Comparison of ENCODE assay signal across 8 cellular contexts in the genomic region with DNA sequence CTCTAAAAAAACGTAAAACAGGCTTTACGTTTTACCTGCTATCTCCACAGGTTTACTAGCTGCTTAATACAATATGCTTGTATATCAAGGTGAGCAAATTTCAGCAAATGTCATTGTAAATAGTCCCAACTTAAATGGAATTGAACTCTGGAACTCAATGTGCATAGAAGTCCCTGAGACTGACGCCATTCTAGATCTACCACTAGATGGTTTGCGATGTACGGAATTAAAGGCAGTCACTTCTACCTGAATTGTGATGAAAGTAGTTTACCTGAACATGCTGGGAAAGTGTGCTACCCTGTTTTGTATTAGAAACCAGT. TPM values are rescaled to one million over a fixed set of nuclear protein-coding genes. Genes with fewer than 3 reads are reported as not detected.
DNase-seq lines count a peak whose midpoint lies in the region; ATAC-seq, FAIRE-seq and TF ChIP-seq lines count a peak whose summit lies in the region.

No MANE protein-coding gene starts in this region.

- H3K27ac Mint-ChIP-seq in WTC11 = peak overlapping the region; percentile 97
- peak overlapping the region; percentile 79 for H3K27ac Mint-ChIP-seq in glutamatergic neuron (ENCODE audit: unreplicated experiment)

- no peaks in the 10 kb centered on the region for H3K27me3 ChIP-seq in gastrocnemius medialis

- CTCF ChIA-PET in WTC11 (lab: Charles Lee) = no interaction called here

- peak overlapping the region; percentile 75 for H3K27ac ChIP-seq in 22Rv1
- H3K27ac ChIP-seq in gastrocnemius medialis = peak overlapping the region; percentile 98 to 99 (median 98)

- H3K4me3 ChIP-seq in gastrocnemius medialis = peak overlapping the region; percentile 84 to 97 (median 92)

- H3K27me3 Mint-ChIP-seq in WTC11 (ENCODE audit: low read depth) (no peaks in the 10 kb centered on the region), glutamatergic neuron (ENCODE audit: unreplicated experiment) (peaks cover 8% of the 10 kb centered on the region)

- H3K4me3 Mint-ChIP-seq in WTC11 (peak overlapping the region; percentile 97), glutamatergic neuron (ENCODE audit: unreplicated experiment) (peak overlapping the region; percentile 97)

- H3K4me1 ChIP-seq in gastrocnemius medialis = peaks cover 35 to 39% of the 10 kb centered on the region in 2 donors

- TF ChIP-seq POLR2A in H54 (IDR thresholded peaks at IDR 0.05; ENCODE audit: low read depth, low read length) (no peak), gastrocnemius medialis (IDR thresholded peaks at IDR 0.05) (no peak)

- no peaks in the 10 kb centered on the region for H3K36me3 ChIP-seq in gastrocnemius medialis

- H3K4me1 Mint-ChIP-seq in WTC11 (peaks cover 32% of the 10 kb centered on the region), glutamatergic neuron (ENCODE audit: low read depth, unreplicated experiment) (peaks cover 11% of the 10 kb centered on the region)

- H3K9me3 ChIP-seq in gastrocnemius medialis = no peaks in the 10 kb centered on the region

- no peak for DNase-seq in H54 (ENCODE audit: insufficient read length, low spot score)
- DNase-seq in WTC11 (ENCODE audit: low spot score) = no peak
- no peak for DNase-seq in glutamatergic neuron
- DNase-seq in gastrocnemius medialis = no peak
- DNase-seq in NCI-H2029 treated with DMSO at 0.1 percent for 48 hours (lab: John Stamatoyannopoulos, UW) = no peak
- no peak for DNase-seq in nucleus accumbens (lab: John Stamatoyannopoulos, UW)

- POLR2A ChIA-PET in WTC11 (lab: Charles Lee) = no interaction called here

- no peaks in the 10 kb centered on the region for H3K9me3 Mint-ChIP-seq in WTC11
- H3K9me3 Mint-ChIP-seq in glutamatergic neuron (ENCODE audit: unreplicated experiment) = peaks cover 8% of the 10 kb centered on the region

- intact Hi-C loops in gastrocnemius medialis (cut with DNase I; ENCODE audit: low total_unique reads) = no loop called here

- no peak for ATAC-seq in WTC11
- ATAC-seq in gastrocnemius medialis = no peak
- no peak for ATAC-seq in HG02981 (IDR thresholded peaks at IDR 0.05; ENCODE audit: unreplicated experiment)

- TF ChIP-seq CTCF in 22Rv1 (IDR thresholded peaks at IDR 0.05) = no peak
- no peak for TF ChIP-seq CTCF in WTC11 (IDR thresholded peaks at IDR 0.05)
- TF ChIP-seq CTCF in glutamatergic neuron (IDR thresholded peaks at IDR 0.05; ENCODE audit: partially characterized antibody, unreplicated experiment) = no peak
- TF ChIP-seq CTCF in gastrocnemius medialis (IDR thresholded peaks at IDR 0.05 in 4 of 5, conservative IDR thresholded peaks at IDR 0.05 in 1 of 5) = no peak

- in situ Hi-C loops in gastrocnemius medialis (cut with MboI; ENCODE audit: low sequenced_read_pairs in 4 of 4) = loop anchor here in 1 of 4 donors (25.0 kb wide), 1 partner anchor 629 kb away; no protein-coding TSS in a partner anchor

- no peaks in the 10 kb centered on the region for H3K36me3 Mint-ChIP-seq in WTC11
- H3K36me3 Mint-ChIP-seq in glutamatergic neuron (ENCODE audit: unreplicated experiment) = no peaks in the 10 kb centered on the region

- FAIRE-seq in H54 (lab: Jason Lieb, UNC) = peak; percentile 60

TF ChIP-seq in WTC11, 78 proteins besides CTCF, POLR2A, EP300 and RAD21:
- TF ChIP-seq GABPB1 (CRISPR knock-in tag; IDR thresholded peaks at IDR 0.05) = peak; percentile 8
- no peak for TF ChIP-seq SP1 (CRISPR knock-in tag; conservative IDR thresholded peaks at IDR 0.05)
- no peak for TF ChIP-seq TP53 (CRISPR knock-in tag; IDR thresholded peaks at IDR 0.05)

RNA-seq across cellular contexts. Expression of gene SNX13, which starts 0.8 kb away (rescaled TPM):
- total RNA-seq in WTC11 (2021) = 27.5 to 30.0 TPM (median 29.3 TPM) in 3 replicates
- 29.9 TPM for total RNA-seq in glutamatergic neuron (ENCODE audit: unreplicated experiment)
- 100 to 1,000 TPM in 2 of 4 donors, 10 to 100 TPM in 2; 74.9 to 154 (median 107) TPM for total RNA-seq in gastrocnemius medialis
